ENCODE assay signal across 1 cellular context in the genomic region with DNA sequence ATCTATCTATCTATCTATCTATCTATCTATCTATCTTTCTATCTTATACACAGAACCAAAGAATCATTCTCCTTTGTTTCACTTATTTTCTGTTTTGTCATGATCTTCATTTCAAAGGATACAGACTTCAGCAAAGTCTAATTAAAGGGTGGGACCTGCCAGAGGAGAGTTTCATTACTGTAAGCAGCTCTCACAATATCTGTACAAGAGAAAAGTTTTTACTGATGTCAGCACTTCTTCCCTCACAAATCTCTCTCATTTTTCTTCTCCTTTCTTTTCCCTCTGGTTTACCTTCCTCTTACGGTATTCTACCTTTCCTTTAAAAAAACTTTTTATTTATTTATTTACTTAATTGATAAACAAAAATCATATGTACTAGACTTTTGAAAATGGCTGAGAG.
TF ChIP-seq lines count a peak whose summit lies in the region.

No MANE protein-coding gene starts in this region.

TF ChIP-seq in GM23338, 12 proteins besides CTCF, POLR2A, EP300 and RAD21 (continued from another document):
- TF ChIP-seq, protein P1, sequence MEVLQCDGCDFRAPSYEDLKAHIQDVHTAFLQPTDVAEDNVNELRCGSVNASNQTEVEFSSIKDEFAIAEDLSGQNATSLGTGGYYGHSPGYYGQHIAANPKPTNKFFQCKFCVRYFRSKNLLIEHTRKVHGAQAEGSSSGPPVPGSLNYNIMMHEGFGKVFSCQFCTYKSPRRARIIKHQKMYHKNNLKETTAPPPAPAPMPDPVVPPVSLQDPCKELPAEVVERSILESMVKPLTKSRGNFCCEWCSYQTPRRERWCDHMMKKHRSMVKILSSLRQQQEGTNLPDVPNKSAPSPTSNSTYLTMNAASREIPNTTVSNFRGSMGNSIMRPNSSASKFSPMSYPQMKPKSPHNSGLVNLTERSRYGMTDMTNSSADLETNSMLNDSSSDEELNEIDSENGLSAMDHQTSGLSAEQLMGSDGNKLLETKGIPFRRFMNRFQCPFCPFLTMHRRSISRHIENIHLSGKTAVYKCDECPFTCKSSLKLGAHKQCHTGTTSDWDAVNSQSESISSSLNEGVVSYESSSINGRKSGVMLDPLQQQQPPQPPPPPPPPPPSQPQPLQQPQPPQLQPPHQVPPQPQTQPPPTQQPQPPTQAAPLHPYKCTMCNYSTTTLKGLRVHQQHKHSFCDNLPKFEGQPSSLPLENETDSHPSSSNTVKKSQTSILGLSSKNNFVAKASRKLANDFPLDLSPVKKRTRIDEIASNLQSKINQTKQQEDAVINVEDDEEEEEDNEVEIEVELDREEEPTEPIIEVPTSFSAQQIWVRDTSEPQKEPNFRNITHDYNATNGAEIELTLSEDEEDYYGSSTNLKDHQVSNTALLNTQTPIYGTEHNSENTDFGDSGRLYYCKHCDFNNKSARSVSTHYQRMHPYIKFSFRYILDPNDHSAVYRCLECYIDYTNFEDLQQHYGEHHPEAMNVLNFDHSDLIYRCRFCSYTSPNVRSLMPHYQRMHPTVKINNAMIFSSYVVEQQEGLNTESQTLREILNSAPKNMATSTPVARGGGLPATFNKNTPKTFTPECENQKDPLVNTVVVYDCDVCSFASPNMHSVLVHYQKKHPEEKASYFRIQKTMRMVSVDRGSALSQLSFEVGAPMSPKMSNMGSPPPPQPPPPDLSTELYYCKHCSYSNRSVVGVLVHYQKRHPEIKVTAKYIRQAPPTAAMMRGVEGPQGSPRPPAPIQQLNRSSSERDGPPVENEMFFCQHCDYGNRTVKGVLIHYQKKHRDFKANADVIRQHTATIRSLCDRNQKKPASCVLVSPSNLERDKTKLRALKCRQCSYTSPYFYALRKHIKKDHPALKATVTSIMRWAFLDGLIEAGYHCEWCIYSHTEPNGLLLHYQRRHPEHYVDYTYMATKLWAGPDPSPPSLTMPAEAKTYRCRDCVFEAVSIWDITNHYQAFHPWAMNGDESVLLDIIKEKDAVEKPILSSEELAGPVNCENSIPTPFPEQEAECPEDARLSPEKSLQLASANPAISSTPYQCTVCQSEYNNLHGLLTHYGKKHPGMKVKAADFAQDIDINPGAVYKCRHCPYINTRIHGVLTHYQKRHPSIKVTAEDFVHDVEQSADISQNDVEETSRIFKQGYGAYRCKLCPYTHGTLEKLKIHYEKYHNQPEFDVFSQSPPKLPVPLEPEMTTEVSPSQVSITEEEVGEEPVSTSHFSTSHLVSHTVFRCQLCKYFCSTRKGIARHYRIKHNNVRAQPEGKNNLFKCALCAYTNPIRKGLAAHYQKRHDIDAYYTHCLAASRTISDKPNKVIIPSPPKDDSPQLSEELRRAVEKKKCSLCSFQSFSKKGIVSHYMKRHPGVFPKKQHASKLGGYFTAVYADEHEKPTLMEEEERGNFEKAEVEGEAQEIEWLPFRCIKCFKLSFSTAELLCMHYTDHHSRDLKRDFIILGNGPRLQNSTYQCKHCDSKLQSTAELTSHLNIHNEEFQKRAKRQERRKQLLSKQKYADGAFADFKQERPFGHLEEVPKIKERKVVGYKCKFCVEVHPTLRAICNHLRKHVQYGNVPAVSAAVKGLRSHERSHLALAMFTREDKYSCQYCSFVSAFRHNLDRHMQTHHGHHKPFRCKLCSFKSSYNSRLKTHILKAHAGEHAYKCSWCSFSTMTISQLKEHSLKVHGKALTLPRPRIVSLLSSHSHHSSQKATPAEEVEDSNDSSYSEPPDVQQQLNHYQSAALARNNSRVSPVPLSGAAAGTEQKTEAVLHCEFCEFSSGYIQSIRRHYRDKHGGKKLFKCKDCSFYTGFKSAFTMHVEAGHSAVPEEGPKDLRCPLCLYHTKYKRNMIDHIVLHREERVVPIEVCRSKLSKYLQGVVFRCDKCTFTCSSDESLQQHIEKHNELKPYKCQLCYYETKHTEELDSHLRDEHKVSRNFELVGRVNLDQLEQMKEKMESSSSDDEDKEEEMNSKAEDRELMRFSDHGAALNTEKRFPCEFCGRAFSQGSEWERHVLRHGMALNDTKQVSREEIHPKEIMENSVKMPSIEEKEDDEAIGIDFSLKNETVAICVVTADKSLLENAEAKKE (CRISPR knock-in tag; IDR thresholded peaks at IDR 0.05), result no peak
- TF ChIP-seq, protein P2, sequence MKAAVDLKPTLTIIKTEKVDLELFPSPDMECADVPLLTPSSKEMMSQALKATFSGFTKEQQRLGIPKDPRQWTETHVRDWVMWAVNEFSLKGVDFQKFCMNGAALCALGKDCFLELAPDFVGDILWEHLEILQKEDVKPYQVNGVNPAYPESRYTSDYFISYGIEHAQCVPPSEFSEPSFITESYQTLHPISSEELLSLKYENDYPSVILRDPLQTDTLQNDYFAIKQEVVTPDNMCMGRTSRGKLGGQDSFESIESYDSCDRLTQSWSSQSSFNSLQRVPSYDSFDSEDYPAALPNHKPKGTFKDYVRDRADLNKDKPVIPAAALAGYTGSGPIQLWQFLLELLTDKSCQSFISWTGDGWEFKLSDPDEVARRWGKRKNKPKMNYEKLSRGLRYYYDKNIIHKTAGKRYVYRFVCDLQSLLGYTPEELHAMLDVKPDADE (IDR thresholded peaks at IDR 0.05), result no peak
- no peak for TF ChIP-seq EZH2 (IDR thresholded peaks at IDR 0.05; ENCODE audit: low read depth, unreplicated experiment)
- no peak for TF ChIP-seq ZNF331 (CRISPR knock-in tag; IDR thresholded peaks at IDR 0.05; ENCODE audit: low read depth)
- no peak for TF ChIP-seq JUNB (IDR thresholded peaks at IDR 0.05; ENCODE audit: unreplicated experiment)
